Comparison of ENCODE assay signal across 1 cellular context in genomic region chr19:16066611-16067104, GRCh38.
A peak's percentile ranks its signal among the peaks of the same experiment; 100 is the strongest.
TF ChIP-seq lines count a peak whose summit lies in the region.

No MANE protein-coding gene starts in this region.

TF ChIP-seq in HCT116, 20 proteins besides CTCF, POLR2A, EP300 and RAD21 (continued from another document):
- TF ChIP-seq CEBPB (IDR thresholded peaks at IDR 0.05; ENCODE audit: low read depth) (no peak), ZBTB33 (IDR thresholded peaks at IDR 0.05; ENCODE audit: extremely low read depth, insufficient replicate concordance, low read length) (no peak), CBX3 (IDR thresholded peaks at IDR 0.05; ENCODE audit: low read depth) (peak; percentile 94), EZH2phosphoT487 (IDR thresholded peaks at IDR 0.05; ENCODE audit: borderline replicate concordance) (no peak), SP1 (IDR thresholded peaks at IDR 0.05; ENCODE audit: low read depth) (peak; percentile 20; the same call in 1 of the 2 replicates), ATF3 (IDR thresholded peaks at IDR 0.05) (no peak), EGR1 (IDR thresholded peaks at IDR 0.05; ENCODE audit: low read depth) (no peak), POLR2AphosphoS5 (IDR thresholded peaks at IDR 0.05; ENCODE audit: low read depth, low read length) (peak; percentile 52; the same call in 1 of the 2 replicates), SRF (IDR thresholded peaks at IDR 0.05; ENCODE audit: low read depth) (no peak), MAX (IDR thresholded peaks at IDR 0.05) (peak; percentile 60; the same call in 1 of the 2 replicates), ELF1 (IDR thresholded peaks at IDR 0.05; ENCODE audit: borderline replicate concordance, low read depth) (no peak; the same call in 1 of the 2 replicates), ZNF274 (IDR thresholded peaks at IDR 0.05; ENCODE audit: low read depth, low read length) (no peak)
TF ChIP-seq in HCT116: peak in this region for 6.
